In the genomic region with DNA sequence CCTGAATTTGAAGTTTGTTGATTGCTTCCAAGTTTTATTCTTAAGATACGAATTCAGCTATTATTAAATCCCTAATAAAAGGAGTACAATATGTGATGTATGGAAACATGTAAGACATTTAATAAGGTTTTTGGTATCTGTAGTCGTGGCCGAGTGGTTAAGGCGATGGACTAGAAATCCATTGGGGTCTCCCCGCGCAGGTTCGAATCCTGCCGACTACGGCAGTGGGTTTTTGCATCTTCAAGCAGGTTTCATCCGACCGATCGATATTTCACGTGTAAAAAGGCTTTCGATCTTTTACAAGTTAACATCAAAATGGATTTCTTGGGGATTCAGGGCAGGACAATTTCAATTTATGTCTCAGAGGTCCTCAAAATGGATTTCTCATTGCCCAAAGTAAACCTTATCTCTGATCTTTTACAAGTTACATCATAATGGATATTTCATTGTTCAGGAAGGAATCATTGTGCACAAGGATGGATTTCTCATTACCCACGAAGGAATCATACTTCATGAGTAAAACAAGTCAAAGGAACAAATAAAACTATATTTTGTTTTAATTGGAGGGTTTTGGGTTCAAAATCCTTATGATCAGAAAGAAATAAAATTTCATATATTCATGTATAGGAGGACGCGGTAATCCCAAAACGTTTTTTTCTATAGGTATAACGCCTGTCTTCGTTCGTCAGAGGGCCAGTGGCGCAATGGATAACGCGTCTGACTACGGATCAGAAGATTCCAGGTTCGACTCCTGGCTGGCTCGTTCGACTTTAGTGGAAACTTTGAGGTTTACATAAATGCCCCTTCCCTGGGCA, we compare ENCODE assay signal across 8 cellular contexts. TPM values are rescaled to one million over a fixed set of nuclear protein-coding genes. Genes with fewer than 3 reads are reported as not detected.
DNase-seq lines count a peak whose midpoint lies in the region; ATAC-seq and TF ChIP-seq lines count a peak whose summit lies in the region.

No MANE protein-coding gene starts in this region.

- peak overlapping the region; percentile 83 to 93 (median 86) for H3K27ac Mint-ChIP-seq in IgD-negative memory B cell
- H3K27ac Mint-ChIP-seq in activated naive CD8-positive, alpha-beta T cell, result peak overlapping the region; percentile 87

- H3K9me3 ChIP-seq in SK-N-MC (ENCODE audit: low read depth, low read length), result no peaks in the 10 kb centered on the region

- H3K27ac ChIP-seq in SK-N-MC, result peak overlapping the region; percentile 95

- H3K9me3 Mint-ChIP-seq in IgD-negative memory B cell, result peaks cover 0 to 21% (median 12%) of the 10 kb centered on the region in 3 donors
- H3K9me3 Mint-ChIP-seq in activated naive CD8-positive, alpha-beta T cell (ENCODE audit: low read depth), result no peaks in the 10 kb centered on the region

- DNase-seq in DMS114 treated with DMSO at 0.1 percent for 48 hours (lab: John Stamatoyannopoulos, UW; ENCODE audit: unreplicated experiment) (peak; percentile 86), SK-N-MC (ENCODE audit: low read depth, low spot score) (peak; percentile 90), kidney epithelial cell (ENCODE audit: low read depth) (no peak), superior temporal gyrus (ENCODE audit: extremely low spot score) (peak; percentile 55), GM19238 (ENCODE audit: insufficient read length, low spot score) (no peak)

- H3K36me3 Mint-ChIP-seq in IgD-negative memory B cell, result peaks cover 3% of the 10 kb centered on the region
- H3K36me3 Mint-ChIP-seq in activated naive CD8-positive, alpha-beta T cell, result no peaks in the 10 kb centered on the region

- H3K27me3 ChIP-seq in kidney epithelial cell (ENCODE audit: control insufficient read depth, insufficient read depth, low read length), result no peaks in the 10 kb centered on the region

- H3K36me3 ChIP-seq in SK-N-MC (ENCODE audit: insufficient read depth, low read length) (no peaks in the 10 kb centered on the region), kidney epithelial cell (ENCODE audit: control insufficient read depth, insufficient read depth, low read length) (no peaks in the 10 kb centered on the region)

- ATAC-seq in GM21576 (IDR thresholded peaks at IDR 0.05; ENCODE audit: unreplicated experiment), result no peak

- peak overlapping the region; percentile 94 for H3K4me3 ChIP-seq in SK-N-MC
- peak overlapping the region; percentile 38 for H3K4me3 ChIP-seq in kidney epithelial cell (ENCODE audit: low read depth, low read length)

- peak overlapping the region; percentile 66 for H3K9ac ChIP-seq in SK-N-MC (ENCODE audit: insufficient read length)

- peaks cover 45% of the 10 kb centered on the region for H3K27me3 Mint-ChIP-seq in IgD-negative memory B cell
- H3K27me3 Mint-ChIP-seq in activated naive CD8-positive, alpha-beta T cell, result peaks cover 2% of the 10 kb centered on the region

- no peak for TF ChIP-seq CTCF in kidney epithelial cell (IDR thresholded peaks at IDR 0.05; ENCODE audit: insufficient read depth, low read length, poor library complexity, severe bottlenecking)

- H3K4me1 Mint-ChIP-seq in IgD-negative memory B cell, result peaks cover 15 to 27% (median 23%) of the 10 kb centered on the region in 3 donors
- peaks cover 60% of the 10 kb centered on the region for H3K4me1 Mint-ChIP-seq in activated naive CD8-positive, alpha-beta T cell (ENCODE audit: low read depth)

- peak overlapping the region in 3 of 4 donors; percentile 18 to 56 (median 55) for H3K4me3 Mint-ChIP-seq in IgD-negative memory B cell
- H3K4me3 Mint-ChIP-seq in activated naive CD8-positive, alpha-beta T cell, result peak overlapping the region; percentile 83

RNA-seq across cellular contexts. Expression of a gene that starts 37.3 kb away (rescaled TPM):
- 91.7 TPM for polyA plus RNA-seq in IgD-negative memory B cell
- 8.0 and 22.3 TPM in 2 replicates for total RNA-seq in kidney epithelial cell

RNA-seq across cellular contexts. Expression of a gene that starts 55.3 kb away (rescaled TPM):
- 33.8 TPM for polyA plus RNA-seq in IgD-negative memory B cell
- total RNA-seq in kidney epithelial cell, result 12.7 and 14.6 TPM in 2 replicates

Comparison
In these comparisons a context has a peak if more than half of its experiments do, and no peak if none do; other contexts are left out.
1. DNase-seq: peak in DMS114 treated with DMSO at 0.1 percent for 48 hours (single experiment), SK-N-MC (single experiment) and superior temporal gyrus (single experiment); none in kidney epithelial cell (single experiment) and GM19238 (single experiment).